ENCODE assay signal across 1 cellular context in genomic region chr12:53624956-53625355, GRCh38.
TF ChIP-seq lines count a peak whose summit lies in the region.

No MANE protein-coding gene starts in this region.

TF ChIP-seq in GM23338, 12 proteins besides CTCF, POLR2A, EP300 and RAD21 (continued from another document):
- TF ChIP-seq, protein P1, sequence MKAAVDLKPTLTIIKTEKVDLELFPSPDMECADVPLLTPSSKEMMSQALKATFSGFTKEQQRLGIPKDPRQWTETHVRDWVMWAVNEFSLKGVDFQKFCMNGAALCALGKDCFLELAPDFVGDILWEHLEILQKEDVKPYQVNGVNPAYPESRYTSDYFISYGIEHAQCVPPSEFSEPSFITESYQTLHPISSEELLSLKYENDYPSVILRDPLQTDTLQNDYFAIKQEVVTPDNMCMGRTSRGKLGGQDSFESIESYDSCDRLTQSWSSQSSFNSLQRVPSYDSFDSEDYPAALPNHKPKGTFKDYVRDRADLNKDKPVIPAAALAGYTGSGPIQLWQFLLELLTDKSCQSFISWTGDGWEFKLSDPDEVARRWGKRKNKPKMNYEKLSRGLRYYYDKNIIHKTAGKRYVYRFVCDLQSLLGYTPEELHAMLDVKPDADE (IDR thresholded peaks at IDR 0.05): no peak
